In the genomic region with DNA sequence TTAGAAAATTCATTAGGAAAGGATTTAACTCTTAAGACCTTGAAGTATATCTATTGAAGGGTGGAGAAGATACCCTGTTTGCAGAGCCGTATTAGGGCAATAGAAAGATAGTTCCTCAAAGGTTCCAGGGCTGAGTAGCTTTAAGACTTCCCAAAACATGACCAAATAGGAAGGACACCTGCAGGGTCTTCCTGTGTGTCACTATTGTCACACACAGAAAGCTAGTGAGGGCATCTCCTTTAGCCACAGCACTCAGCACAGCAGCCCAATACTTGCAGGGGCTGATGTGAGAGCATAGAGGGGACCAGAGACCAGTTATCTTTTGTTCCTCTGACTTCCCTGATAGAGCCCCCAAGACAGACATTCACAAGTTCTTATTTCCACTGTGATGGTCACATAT, we compare ENCODE assay signal across 29 cellular contexts.
"Had no signal": no experiment of that assay in that cellular context is flagged by ENCODE, and none has a peak within 500 bp of the region (broad histone marks: within the 10 kb centered on the region; RNA-seq: fewer than 3 reads in every experiment).

No MANE protein-coding gene starts in this region.

- H3K27ac ChIP-seq: ascending aorta, cardiac muscle cell, VCaP had no signal

- H3K27me3 ChIP-seq: ascending aorta, cardiac muscle cell had no signal

- H3K4me1 ChIP-seq: ascending aorta had no signal

- DNase-seq: activated CD4-positive, alpha-beta memory T cell treated with anti-CD3 and anti-CD28 coated beads, Interleukin-2, amount 10 ng/mL, durations not matched to agents 7 days and 5 days; activated CD4-positive, alpha-beta T cell treated with anti-CD3 and anti-CD28 coated beads for 1 hour; activated CD4-positive, alpha-beta T cell treated with anti-CD3 and anti-CD28 coated beads for 36 hours; activated CD4-positive, alpha-beta T cell treated with anti-CD3 and anti-CD28 coated beads for 48 hours; activated CD4-positive, alpha-beta T cell treated with anti-CD3 and anti-CD28 coated beads, Interleukin-2, amount 10 ng/mL, durations not matched to agents 7 days and 5 days; activated CD4-positive, alpha-beta T cell treated with anti-CD3 and anti-CD28 coated beads, Interleukin-2, amount 50 U/mL, for 48 hours; activated CD4-positive, CD25-positive, alpha-beta regulatory T cell; activated CD8-positive, alpha-beta memory T cell treated with anti-CD3 and anti-CD28 coated beads for 24 hours; activated CD8-positive, alpha-beta memory T cell treated with anti-CD3 and anti-CD28 coated beads, Interleukin-2, amount 10 ng/mL, durations not matched to agents 7 days and 5 days; activated CD8-positive, alpha-beta memory T cell treated with anti-CD3 and anti-CD28 coated beads, Interleukin-2, amount 50 U/mL, for 48 hours; activated CD8-positive, alpha-beta T cell treated with anti-CD3 and anti-CD28 coated beads, Interleukin-2, amount 10 ng/mL, durations not matched to agents 7 days and 5 days; activated effector memory CD4-positive, alpha-beta T cell treated with Interleukin-2 at 50 U/mL for 16 hours; activated gamma-delta T cell; activated naive CD4-positive, alpha-beta T cell treated with anti-CD3 and anti-CD28 coated beads, Interleukin-2, amount 10 ng/mL, durations not matched to agents 7 days and 5 days; activated naive CD4-positive, alpha-beta T cell treated with Interleukin-2 at 50 U/mL for 16 hours; activated naive CD8-positive, alpha-beta T cell treated with anti-CD3 and anti-CD28 coated beads, Interleukin-2, amount 10 ng/mL, durations not matched to agents 7 days and 5 days; activated naive CD8-positive, alpha-beta T cell treated with anti-CD3 and anti-CD28 coated beads, Interleukin-2, amount 50 U/mL, for 24 hours; activated T-cell treated with anti-CD3 and anti-CD28 coated beads, Interleukin-2, amount 50 U/mL, for 24 hours; activated T-cell treated with anti-CD3 and anti-CD28 coated beads, Interleukin-2, amount 50 U/mL, for 48 hours; amygdala; anterior cingulate cortex; caudate nucleus; cerebellar nuclear complex; T-helper 2 cell; T-helper 9 cell had no signal

- ATAC-seq: activated CD4-positive, alpha-beta T cell treated with anti-CD3 and anti-CD28 coated beads for 36 hours; activated CD4-positive, CD25-positive, alpha-beta regulatory T cell treated with anti-CD3 and anti-CD28 coated beads, Interleukin-2, amount 50 U/mL, for 24 hours; activated CD8-positive, alpha-beta memory T cell treated with anti-CD3 and anti-CD28 coated beads, Interleukin-2, amount 10 ng/mL, durations not matched to agents 7 days and 5 days; activated CD8-positive, alpha-beta T cell treated with anti-CD3 and anti-CD28 coated beads, Interleukin-2, amount 10 ng/mL, durations not matched to agents 7 days and 5 days; activated naive CD8-positive, alpha-beta T cell treated with anti-CD3 and anti-CD28 coated beads, Interleukin-2, amount 50 U/mL, for 24 hours had no signal

- H3K36me3 ChIP-seq: ascending aorta, cardiac muscle cell had no signal

- H3K4me3 ChIP-seq: ascending aorta, cardiac muscle cell had no signal

- H3K9me3 ChIP-seq: ascending aorta had no signal
